Comparison of ENCODE assay signal across 10 cellular contexts in genomic region chr2:179991344-179991743, GRCh38. TPM values are rescaled to one million over a fixed set of nuclear protein-coding genes. Genes with fewer than 3 reads are reported as not detected.
A peak's percentile ranks its signal among the peaks of the same experiment; 100 is the strongest.
DNase-seq lines count a peak whose midpoint lies in the region; ATAC-seq and TF ChIP-seq lines count a peak whose summit lies in the region.
"Had no signal": no experiment of that assay in that cellular context is flagged by ENCODE, and none has a peak within 500 bp of the region (broad histone marks: within the 10 kb centered on the region; RNA-seq: fewer than 3 reads in every experiment).

No MANE protein-coding gene starts in this region.

- no peaks in the 10 kb centered on the region for H3K9me2 ChIP-seq in SK-N-SH

- H3K27me3 ChIP-seq in SK-N-SH (ENCODE audit: insufficient read depth) = no peaks in the 10 kb centered on the region
- H3K27me3 ChIP-seq: esophagus muscularis mucosa had no signal

- H3K9me3 ChIP-seq in HEK293 (ENCODE audit: control insufficient read depth, insufficient read depth, low read depth, low read length) (no peaks in the 10 kb centered on the region), SK-N-SH (no peaks in the 10 kb centered on the region)
- H3K9me3 ChIP-seq: esophagus muscularis mucosa had no signal

- DNase-seq in activated T-cell treated with anti-CD3 and anti-CD28 coated beads, Interleukin-2, amount 50 U/mL, for 72 hours = no peak
- DNase-seq in activated T-cell treated with anti-CD3 and anti-CD28 coated beads for 4 hours = no peak
- no peak for DNase-seq in SK-N-SH
- DNase-seq in neural crest cell (ENCODE audit: low read depth, low spot score) = no peak
- DNase-seq in mucosa of gallbladder (ENCODE audit: low spot score) = no peak
- DNase-seq in T1000 (lab: John Stamatoyannopoulos, UW) = no peak
- DNase-seq: stimulated activated CD8-positive, alpha-beta memory T cell treated with anti-CD3 and anti-CD28 coated beads, Interleukin-4, amount 100 ng/mL, for 48 hours had no signal

- TF ChIP-seq EP300 in SK-N-SH (IDR thresholded peaks at IDR 0.05; ENCODE audit: borderline replicate concordance in 1 of 2, low read depth in 1 of 2, low read length in 1 of 2) = no peak

- H2AFZ ChIP-seq in SK-N-SH (ENCODE audit: low read depth) = no peak overlapping the region

- H3K27ac Mint-ChIP-seq in activated T-cell treated with anti-CD3 and anti-CD28 coated beads, Interleukin-2, amount 50 U/mL, for 72 hours = peak overlapping the region; percentile 83
- peak overlapping the region; percentile 22 for H3K27ac Mint-ChIP-seq in neural crest cell (ENCODE audit: unreplicated experiment)

- H3K79me2 ChIP-seq in SK-N-SH (ENCODE audit: insufficient read depth) = peaks cover 47% of the 10 kb centered on the region

- no peak overlapping the region for H3K4me2 ChIP-seq in SK-N-SH

- peaks cover 4% of the 10 kb centered on the region for H4K20me1 ChIP-seq in SK-N-SH (ENCODE audit: insufficient read depth)

- peaks cover 39% of the 10 kb centered on the region for H3K4me1 Mint-ChIP-seq in activated T-cell treated with anti-CD3 and anti-CD28 coated beads, Interleukin-2, amount 50 U/mL, for 72 hours (ENCODE audit: low read depth)
- peaks cover 6% of the 10 kb centered on the region for H3K4me1 Mint-ChIP-seq in neural crest cell

- peak overlapping the region in 1 of 2 donors; percentile 5 for H3K4me3 Mint-ChIP-seq in activated T-cell treated with anti-CD3 and anti-CD28 coated beads, Interleukin-2, amount 50 U/mL, for 72 hours
- no peak overlapping the region for H3K4me3 Mint-ChIP-seq in neural crest cell

- H3K27me3 Mint-ChIP-seq in activated T-cell treated with anti-CD3 and anti-CD28 coated beads, Interleukin-2, amount 50 U/mL, for 72 hours (ENCODE audit: low read depth) = no peaks in the 10 kb centered on the region
- no peaks in the 10 kb centered on the region for H3K27me3 Mint-ChIP-seq in neural crest cell (ENCODE audit: low read depth)

- no peaks in the 10 kb centered on the region for H3F3A ChIP-seq in SK-N-SH (replicated peaks; ENCODE audit: insufficient read depth)

- peaks cover 2 to 46% of the 10 kb centered on the region in 2 experiments; a peak in 2 of 3 replicates for H3K36me3 ChIP-seq in HEK293 (ENCODE audit: control insufficient read depth in 2 of 2, insufficient read depth in 1 of 2, low read length in 2 of 2)
- peaks cover 42 to 50% of the 10 kb centered on the region in 2 experiments for H3K36me3 ChIP-seq in SK-N-SH (replicated peaks in 1 of 2; ENCODE audit: control insufficient read depth in 1 of 2, insufficient read depth in 2 of 2, low read length in 1 of 2)

- peak in 1 of 2 donors; percentile 26 for ATAC-seq in activated T-cell treated with anti-CD3 and anti-CD28 coated beads, Interleukin-2, amount 50 U/mL, for 72 hours (replicated peaks in 1 of 2)
- no peak for ATAC-seq in HG02981 (IDR thresholded peaks at IDR 0.05; ENCODE audit: unreplicated experiment)

- peaks cover 4 to 26% of the 10 kb centered on the region in 2 donors for H3K36me3 Mint-ChIP-seq in activated T-cell treated with anti-CD3 and anti-CD28 coated beads, Interleukin-2, amount 50 U/mL, for 72 hours (ENCODE audit: insufficient read depth in 2 of 2)
- peaks cover 4% of the 10 kb centered on the region for H3K36me3 Mint-ChIP-seq in neural crest cell (ENCODE audit: low read depth)

- no peaks in the 10 kb centered on the region for H3K9me3 Mint-ChIP-seq in activated T-cell treated with anti-CD3 and anti-CD28 coated beads, Interleukin-2, amount 50 U/mL, for 72 hours
- no peaks in the 10 kb centered on the region for H3K9me3 Mint-ChIP-seq in neural crest cell

- WGBS in SK-N-SH (ENCODE audit: low lambda C conversion rate) = 95% methylated on average over 4 of the region's 4 CpGs

- TF ChIP-seq CTCF in HEK293 (tag by site-specific recombination; IDR thresholded peaks at IDR 0.05) (peak; percentile 40; the same call in 1 of the 2 replicates), SK-N-SH (IDR thresholded peaks at IDR 0.05) (peak; percentile 18; the same call in 1 of the 2 replicates), neural crest cell (conservative IDR thresholded peaks at IDR 0.05) (no peak)

- CTCF ChIA-PET in HEK293 (lab: Yijun Ruan, JAX) = interaction anchor here (0.7 kb wide), 1 partner anchor 89 kb away, joined by 3 read pairs; no protein-coding TSS in a partner anchor
- CTCF ChIA-PET in SK-N-SH (lab: Yijun Ruan, JAX) = interaction anchor here (1.3 kb wide), 1 partner anchor 11 kb away, joined by 3 read pairs; no protein-coding TSS in a partner anchor

- no peak overlapping the region for H3K9ac ChIP-seq in SK-N-SH

- H3K4me3 ChIP-seq in HEK293 (ENCODE audit: low read depth, low read length) = no peak overlapping the region
- H3K4me3 ChIP-seq in SK-N-SH (ENCODE audit: low read depth in 2 of 2, low read length in 1 of 2) = no peak overlapping the region
- H3K4me3 ChIP-seq: esophagus muscularis mucosa had no signal

- TF ChIP-seq RAD21 in SK-N-SH (IDR thresholded peaks at IDR 0.05; ENCODE audit: low read length) = no peak

- H3K4me1 ChIP-seq in HEK293 (ENCODE audit: control insufficient read depth, insufficient read depth, low read length) = no peaks in the 10 kb centered on the region; the same call in 1 of the 2 replicates
- H3K4me1 ChIP-seq in SK-N-SH (ENCODE audit: control insufficient read depth in 1 of 2, insufficient read depth in 2 of 2, low read depth in 1 of 2, low read length in 1 of 2) = no peaks in the 10 kb centered on the region; a peak in 2 of 4 replicates

- POLR2A ChIA-PET in HEK293 (lab: Yijun Ruan, JAX) (no interaction called here), SK-N-SH (lab: Yijun Ruan, JAX) (no interaction called here)

- no peak overlapping the region for H3K27ac ChIP-seq in HEK293 (ENCODE audit: extremely low read depth, low read depth, low read length)
- H3K27ac ChIP-seq in SK-N-SH (ENCODE audit: low read depth in 2 of 2, low read length in 1 of 2) = no peak overlapping the region
- H3K27ac ChIP-seq: esophagus muscularis mucosa had no signal

TF ChIP-seq in HEK293, 187 proteins besides CTCF, POLR2A, EP300 and RAD21:
- no peak for TF ChIP-seq ZNF791 (tag by site-specific recombination; IDR thresholded peaks at IDR 0.05)
- no peak for TF ChIP-seq KLF7 (tag by site-specific recombination; IDR thresholded peaks at IDR 0.05; ENCODE audit: borderline replicate concordance)
- no peak for TF ChIP-seq ZNF248 (tag by site-specific recombination; IDR thresholded peaks at IDR 0.05)
- no peak for TF ChIP-seq ZNF16 (tag by site-specific recombination; IDR thresholded peaks at IDR 0.05; ENCODE audit: low read depth)

TF ChIP-seq in SK-N-SH, 30 proteins besides CTCF, POLR2A, EP300 and RAD21 (continues in another document):
- TF ChIP-seq ZBTB33 (IDR thresholded peaks at IDR 0.05; ENCODE audit: borderline replicate concordance, low read depth) (no peak), GABPA (IDR thresholded peaks at IDR 0.05; ENCODE audit: low read depth) (no peak), RFX5 (IDR thresholded peaks at IDR 0.05; ENCODE audit: low read length) (no peak), MEF2A (IDR thresholded peaks at IDR 0.05; ENCODE audit: borderline replicate concordance, low read depth) (no peak), NRF1 (IDR thresholded peaks at IDR 0.05; ENCODE audit: low read depth, low read length) (no peak), RCOR1 (IDR thresholded peaks at IDR 0.05; ENCODE audit: low read length) (no peak), USF1 (IDR thresholded peaks at IDR 0.05; ENCODE audit: borderline replicate concordance, low read depth) (no peak), GATA2 (CRISPR knock-in tag; IDR thresholded peaks at IDR 0.05) (no peak), JUND (IDR thresholded peaks at IDR 0.05) (no peak), FOXM1 (IDR thresholded peaks at IDR 0.05; ENCODE audit: low read depth) (no peak), FOXJ3 (CRISPR knock-in tag; IDR thresholded peaks at IDR 0.05) (no peak), NFIC (IDR thresholded peaks at IDR 0.05; ENCODE audit: borderline replicate concordance) (no peak), POLR2AphosphoS5 (IDR thresholded peaks at IDR 0.05; ENCODE audit: low read depth, low read length) (no peak)
- TF ChIP-seq, protein P1, sequence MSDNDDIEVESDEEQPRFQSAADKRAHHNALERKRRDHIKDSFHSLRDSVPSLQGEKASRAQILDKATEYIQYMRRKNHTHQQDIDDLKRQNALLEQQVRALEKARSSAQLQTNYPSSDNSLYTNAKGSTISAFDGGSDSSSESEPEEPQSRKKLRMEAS (IDR thresholded peaks at IDR 0.05; ENCODE audit: low read depth) = no peak

RNA-seq across cellular contexts. Expression of gene CWC22, which starts 15.8 kb away (rescaled TPM):
- 10 to 100 TPM; 28.0 to 33.4 TPM for total RNA-seq in activated T-cell treated with anti-CD3 and anti-CD28 coated beads, Interleukin-2, amount 50 U/mL, for 72 hours
- polyA plus RNA-seq in SK-N-SH (2012; rRNA removed) = 2.7 and 3.2 TPM in 2 replicates
- 4.5 and 6.7 TPM in 2 replicates for polyA plus RNA-seq in SK-N-SH (2012; cell fraction: cytosol; rRNA removed)
- polyA plus RNA-seq in SK-N-SH (2012; cell fraction: nucleus; rRNA removed) = 3.2 and 6.1 TPM in 2 replicates
- total RNA-seq in neural crest cell (25.8 and 27.6 TPM in 2 replicates), mucosa of gallbladder (13.6 TPM)
